In the genomic region with DNA sequence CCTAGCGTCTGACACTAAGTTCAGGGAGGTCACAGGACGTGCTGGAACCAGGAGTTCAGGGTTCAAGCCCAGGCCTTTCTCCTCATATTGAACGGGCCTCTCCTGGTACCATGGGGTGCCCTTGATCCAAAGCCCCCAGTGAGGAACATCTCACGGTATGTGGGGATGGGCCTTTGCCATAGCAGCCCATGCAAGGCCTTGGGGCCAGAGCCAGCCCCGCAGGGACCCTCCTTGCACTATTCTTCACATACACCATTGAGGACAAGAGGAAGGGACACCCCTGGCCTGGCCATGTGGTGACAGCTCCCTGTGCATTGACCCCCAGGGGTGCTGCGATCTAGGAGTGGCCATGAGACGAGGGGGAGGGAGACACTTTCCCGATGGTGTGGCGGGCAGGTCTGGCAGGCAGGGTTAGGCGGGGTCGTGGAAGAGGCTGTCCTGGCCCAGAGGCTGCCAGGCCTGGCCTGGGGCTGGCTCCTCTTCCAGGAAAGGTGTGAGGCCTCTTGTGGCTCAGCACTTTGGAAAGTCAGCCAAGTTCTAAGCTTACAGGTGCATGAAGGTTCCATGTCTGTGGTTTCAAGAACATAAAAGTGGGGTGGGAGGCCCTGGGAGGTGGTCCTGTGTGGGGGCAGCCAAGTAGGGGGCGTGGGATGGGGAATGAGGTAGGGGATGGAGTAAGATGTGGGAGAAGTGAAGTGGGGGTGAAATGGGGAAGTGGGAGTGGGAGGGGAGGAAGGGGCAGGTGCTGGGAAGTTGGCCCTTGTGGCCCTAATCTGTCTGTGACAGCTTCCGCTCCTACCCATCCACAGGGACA, we compare ENCODE assay signal across 15 cellular contexts.
A peak's percentile ranks its signal among the peaks of the same experiment; 100 is the strongest.
DNase-seq lines count a peak whose midpoint lies in the region; ATAC-seq, FAIRE-seq and TF ChIP-seq lines count a peak whose summit lies in the region.
"Had no signal": no experiment of that assay in that cellular context is flagged by ENCODE, and none has a peak within 500 bp of the region (broad histone marks: within the 10 kb centered on the region; RNA-seq: fewer than 3 reads in every experiment).

No MANE protein-coding gene starts in this region.

- no peaks in the 10 kb centered on the region; the same call in 1 of the 2 replicates for H4K20me1 ChIP-seq in K562 (replicated peaks; ENCODE audit: control insufficient read depth, insufficient read depth, low read length)

- no peaks in the 10 kb centered on the region for H3K79me2 ChIP-seq in K562 (ENCODE audit: control insufficient read depth, insufficient read depth, low read length)

- ATAC-seq in activated CD8-positive, alpha-beta T cell treated with anti-CD3 and anti-CD28 coated beads, Interleukin-2, amount 10 ng/mL, durations not matched to agents 7 days and 5 days = no peak
- ATAC-seq in activated CD8-positive, alpha-beta T cell treated with anti-CD3 and anti-CD28 coated beads for 36 hours = no peak
- ATAC-seq in K562 (no peak), GM18517 (IDR thresholded peaks at IDR 0.05; ENCODE audit: unreplicated experiment) (no peak)
- ATAC-seq: PC-3 had no signal

- no peak overlapping the region for H3K4me3 Mint-ChIP-seq in activated CD8-positive, alpha-beta T cell treated with anti-CD3 and anti-CD28 coated beads, Interleukin-2, amount 10 ng/mL, durations not matched to agents 7 days and 5 days
- no peak overlapping the region for H3K4me3 Mint-ChIP-seq in activated CD8-positive, alpha-beta T cell treated with anti-CD3 and anti-CD28 coated beads for 36 hours
- H3K4me3 Mint-ChIP-seq in progenitor cell of endocrine pancreas (ENCODE audit: low read depth) = no peak overlapping the region

- POLR2A ChIA-PET in activated CD8-positive, alpha-beta T cell treated with anti-CD3 and anti-CD28 coated beads, Interleukin-2, amount 10 ng/mL, durations not matched to agents 7 days and 5 days (lab: Charles Lee) = no interaction called here
- POLR2A ChIA-PET in activated CD8-positive, alpha-beta T cell treated with anti-CD3 and anti-CD28 coated beads for 36 hours (lab: Charles Lee) = no interaction called here
- POLR2A ChIA-PET in HEK293 (lab: Yijun Ruan, JAX) = interaction anchor here (0.5 kb wide), 1 partner anchor 100 kb away, joined by 3 read pairs; no protein-coding TSS in a partner anchor
- POLR2A ChIA-PET in K562 (lab: Yijun Ruan, JAX) = interaction anchor here (0.6 kb wide), 2 partner anchors 13 to 159 kb away, joined by 3 to 4 read pairs; no protein-coding TSS in a partner anchor

- intact Hi-C loops in activated CD8-positive, alpha-beta T cell treated with anti-CD3 and anti-CD28 coated beads for 36 hours (cut with micrococcal nuclease) = no loop called here
- intact Hi-C loops in K562 (cut with micrococcal nuclease) = no loop called here

- peaks cover 15% of the 10 kb centered on the region for H3K27me3 Mint-ChIP-seq in activated CD8-positive, alpha-beta T cell treated with anti-CD3 and anti-CD28 coated beads, Interleukin-2, amount 10 ng/mL, durations not matched to agents 7 days and 5 days (ENCODE audit: low read depth)
- peaks cover 6% of the 10 kb centered on the region for H3K27me3 Mint-ChIP-seq in activated CD8-positive, alpha-beta T cell treated with anti-CD3 and anti-CD28 coated beads for 36 hours
- no peaks in the 10 kb centered on the region for H3K27me3 Mint-ChIP-seq in progenitor cell of endocrine pancreas

- peak overlapping the region; percentile 83 for H3K27ac Mint-ChIP-seq in activated CD8-positive, alpha-beta T cell treated with anti-CD3 and anti-CD28 coated beads, Interleukin-2, amount 10 ng/mL, durations not matched to agents 7 days and 5 days
- H3K27ac Mint-ChIP-seq in activated CD8-positive, alpha-beta T cell treated with anti-CD3 and anti-CD28 coated beads for 36 hours = no peak overlapping the region
- peak overlapping the region; percentile 64 for H3K27ac Mint-ChIP-seq in progenitor cell of endocrine pancreas

- in situ Hi-C loops in K562 (cut with MboI) = no loop called here

- H3K9me3 ChIP-seq in HEK293 (ENCODE audit: control insufficient read depth, insufficient read depth, low read depth, low read length) (no peaks in the 10 kb centered on the region), K562 (replicated peaks; ENCODE audit: control insufficient read depth, insufficient read depth, low read depth, low read length) (no peaks in the 10 kb centered on the region)

- 14% methylated on average over 12 of the region's 13 CpGs for WGBS in K562 (ENCODE audit: insufficient coverage, low coverage, missing lambda C conversion rate)

- H3K4me1 Mint-ChIP-seq in activated CD8-positive, alpha-beta T cell treated with anti-CD3 and anti-CD28 coated beads, Interleukin-2, amount 10 ng/mL, durations not matched to agents 7 days and 5 days (ENCODE audit: low read depth) = peaks cover 59% of the 10 kb centered on the region
- peaks cover 26% of the 10 kb centered on the region for H3K4me1 Mint-ChIP-seq in activated CD8-positive, alpha-beta T cell treated with anti-CD3 and anti-CD28 coated beads for 36 hours (ENCODE audit: low read depth)
- peaks cover 40% of the 10 kb centered on the region for H3K4me1 Mint-ChIP-seq in progenitor cell of endocrine pancreas (ENCODE audit: low read depth)

- no peak for FAIRE-seq in K562 (lab: Jason Lieb, UNC)
- FAIRE-seq: GM19239 had no signal

- no peak overlapping the region for H3K4me3 ChIP-seq in HEK293 (ENCODE audit: low read depth, low read length)
- no peak overlapping the region for H3K4me3 ChIP-seq in K562

- H3K27me3 ChIP-seq in K562 (ENCODE audit: control insufficient read depth in 2 of 2, insufficient read depth in 2 of 2, low read length in 2 of 2) = peaks cover 10 to 40% of the 10 kb centered on the region in 2 experiments; a peak in 3 of 5 replicates

- no peak overlapping the region for H2AFZ ChIP-seq in K562 (ENCODE audit: low read depth, low read length)

- no peak overlapping the region for H3K4me2 ChIP-seq in K562 (ENCODE audit: insufficient read depth, low read length)

- H3K9me3 Mint-ChIP-seq in activated CD8-positive, alpha-beta T cell treated with anti-CD3 and anti-CD28 coated beads, Interleukin-2, amount 10 ng/mL, durations not matched to agents 7 days and 5 days (ENCODE audit: insufficient read depth) = no peaks in the 10 kb centered on the region
- no peaks in the 10 kb centered on the region for H3K9me3 Mint-ChIP-seq in activated CD8-positive, alpha-beta T cell treated with anti-CD3 and anti-CD28 coated beads for 36 hours
- no peaks in the 10 kb centered on the region for H3K9me3 Mint-ChIP-seq in progenitor cell of endocrine pancreas (ENCODE audit: low read depth)

- H3K4me1 ChIP-seq in HEK293 (ENCODE audit: control insufficient read depth, insufficient read depth, low read length) (no peaks in the 10 kb centered on the region), K562 (replicated peaks in 1 of 2; ENCODE audit: control insufficient read depth in 2 of 2, insufficient read depth in 2 of 2, low read length in 2 of 2) (peaks cover 0 to 27% of the 10 kb centered on the region in 2 experiments; a peak in 2 of 5 replicates)

- TF ChIP-seq CTCF in activated CD8-positive, alpha-beta T cell treated with anti-CD3 and anti-CD28 coated beads for 36 hours (IDR thresholded peaks at IDR 0.05) = no peak
- no peak for TF ChIP-seq CTCF in HEK293 (tag by site-specific recombination; IDR thresholded peaks at IDR 0.05)
- TF ChIP-seq CTCF in K562 (IDR thresholded peaks at IDR 0.05 in 2 of 3, conservative IDR thresholded peaks at IDR 0.05 in 1 of 3; ENCODE audit: insufficient read depth in 2 of 3, low read depth in 1 of 3, low read length in 3 of 3) = no peak
- no peak for TF ChIP-seq CTCF in progenitor cell of endocrine pancreas (IDR thresholded peaks at IDR 0.05; ENCODE audit: unreplicated experiment)

- H3K9ac ChIP-seq in K562 (ENCODE audit: insufficient read depth in 1 of 2, low read depth in 2 of 2, low read length in 2 of 2) = peak overlapping the region in 1 of 2 experiments; percentile 45; a peak in 1 of 4 replicates

- no peak overlapping the region for H3K27ac ChIP-seq in HEK293 (ENCODE audit: extremely low read depth, low read depth, low read length)
- no peak overlapping the region for H3K27ac ChIP-seq in K562 (ENCODE audit: extremely low read depth, low read depth, low read length)

- no peak for TF ChIP-seq RAD21 in K562 (CRISPR knock-in tag; conservative IDR thresholded peaks at IDR 0.05 in 1 of 2, IDR thresholded peaks at IDR 0.05 in 1 of 2)

- TF ChIP-seq EP300 in K562 (IDR thresholded peaks at IDR 0.05; ENCODE audit: low read length) = no peak

- CTCF ChIA-PET in activated CD8-positive, alpha-beta T cell treated with anti-CD3 and anti-CD28 coated beads, Interleukin-2, amount 10 ng/mL, durations not matched to agents 7 days and 5 days (lab: Charles Lee) = interaction anchor here (1.2 kb wide), 1 partner anchor 12 kb away, joined by 3 read pairs; no protein-coding TSS in a partner anchor
- CTCF ChIA-PET in activated CD8-positive, alpha-beta T cell treated with anti-CD3 and anti-CD28 coated beads for 36 hours (lab: Charles Lee) = interaction anchor here (1.6 kb wide), 1 partner anchor 43 kb away, joined by 4 read pairs; no protein-coding TSS in a partner anchor
- CTCF ChIA-PET in HEK293 (lab: Yijun Ruan, JAX) = interaction anchor here (1.0 to 1.2 kb wide), 2 partner anchors 7 to 10 kb away, joined by 4 to 6 read pairs; no protein-coding TSS in a partner anchor
- CTCF ChIA-PET in K562 (lab: Yijun Ruan, JAX; ENCODE audit: low intra/inter-chr PET ratio) = no interaction called here

- no peak for DNase-seq in activated CD8-positive, alpha-beta T cell treated with anti-CD3 and anti-CD28 coated beads, Interleukin-2, amount 10 ng/mL, durations not matched to agents 7 days and 5 days
- no peak for DNase-seq in activated CD8-positive, alpha-beta T cell treated with anti-CD3 and anti-CD28 coated beads for 36 hours
- no peak for DNase-seq in K562 (ENCODE audit: extremely low read depth in 1 of 4, low spot score in 3 of 4)
- no peak for DNase-seq in progenitor cell of endocrine pancreas (ENCODE audit: low spot score, unreplicated experiment)
- no peak for DNase-seq in C1 segment of cervical spinal cord (lab: John Stamatoyannopoulos, UW)
- no peak for DNase-seq in NCI-H1694 (lab: John Stamatoyannopoulos, UW)
- DNase-seq: 8988T, HCEC 1CT, KBM-7, NCI-H1048, NCI-H446, PC-3 had no signal

- H3K36me3 ChIP-seq in HEK293 (ENCODE audit: control insufficient read depth in 2 of 2, insufficient read depth in 1 of 2, low read length in 2 of 2) (no peaks in the 10 kb centered on the region), K562 (ENCODE audit: control insufficient read depth, insufficient read depth, low read length) (no peaks in the 10 kb centered on the region)

- H3K36me3 Mint-ChIP-seq in activated CD8-positive, alpha-beta T cell treated with anti-CD3 and anti-CD28 coated beads, Interleukin-2, amount 10 ng/mL, durations not matched to agents 7 days and 5 days (ENCODE audit: low read depth) = no peaks in the 10 kb centered on the region
- H3K36me3 Mint-ChIP-seq in activated CD8-positive, alpha-beta T cell treated with anti-CD3 and anti-CD28 coated beads for 36 hours (ENCODE audit: low read depth) = no peaks in the 10 kb centered on the region
- no peaks in the 10 kb centered on the region for H3K36me3 Mint-ChIP-seq in progenitor cell of endocrine pancreas (ENCODE audit: insufficient read depth)

- no peaks in the 10 kb centered on the region for H3K9me1 ChIP-seq in K562 (ENCODE audit: control insufficient read depth, insufficient read depth, low read length)

- no TSS peak for BruUV-seq in K562 (replicated peaks; lab: Mats Ljungman, UMichigan)

- TF ChIP-seq POLR2A in K562 (conservative IDR thresholded peaks at IDR 0.05) = no peak

Comparison
In these comparisons a context has a peak if more than half of its experiments do, and no peak if none do; other contexts are left out.
1. POLR2A ChIA-PET loops: an anchor here in HEK293 (0.5 kb wide) and K562 (0.6 kb wide); none called in activated CD8-positive, alpha-beta T cell treated with anti-CD3 and anti-CD28 coated beads, Interleukin-2, amount 10 ng/mL, durations not matched to agents 7 days and 5 days and activated CD8-positive, alpha-beta T cell treated with anti-CD3 and anti-CD28 coated beads for 36 hours.